1 cellular context compared by ENCODE assay signal in the genomic region with DNA sequence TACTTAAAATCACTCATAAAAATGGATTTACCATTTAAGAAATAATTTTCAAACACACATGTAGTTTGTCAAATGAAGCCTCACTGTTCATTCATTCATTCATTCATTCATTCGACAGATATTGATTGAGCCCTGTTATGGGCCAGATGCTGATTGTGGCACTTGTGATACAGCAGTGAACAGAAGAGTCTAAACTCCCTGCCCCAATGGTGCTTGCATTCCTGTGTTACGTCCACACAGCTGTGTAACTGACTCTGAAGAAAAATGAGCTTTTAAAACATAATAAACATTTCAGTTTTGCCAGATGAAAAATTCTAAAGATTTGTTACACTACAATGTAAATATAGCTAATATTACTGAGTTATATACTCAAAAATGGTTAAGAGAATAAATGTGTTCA.
TF ChIP-seq lines count a peak whose summit lies in the region.

No MANE protein-coding gene starts in this region.

TF ChIP-seq in GM12878, 131 proteins besides CTCF, POLR2A, EP300 and RAD21 (continued from another document):
- TF ChIP-seq, protein P1, sequence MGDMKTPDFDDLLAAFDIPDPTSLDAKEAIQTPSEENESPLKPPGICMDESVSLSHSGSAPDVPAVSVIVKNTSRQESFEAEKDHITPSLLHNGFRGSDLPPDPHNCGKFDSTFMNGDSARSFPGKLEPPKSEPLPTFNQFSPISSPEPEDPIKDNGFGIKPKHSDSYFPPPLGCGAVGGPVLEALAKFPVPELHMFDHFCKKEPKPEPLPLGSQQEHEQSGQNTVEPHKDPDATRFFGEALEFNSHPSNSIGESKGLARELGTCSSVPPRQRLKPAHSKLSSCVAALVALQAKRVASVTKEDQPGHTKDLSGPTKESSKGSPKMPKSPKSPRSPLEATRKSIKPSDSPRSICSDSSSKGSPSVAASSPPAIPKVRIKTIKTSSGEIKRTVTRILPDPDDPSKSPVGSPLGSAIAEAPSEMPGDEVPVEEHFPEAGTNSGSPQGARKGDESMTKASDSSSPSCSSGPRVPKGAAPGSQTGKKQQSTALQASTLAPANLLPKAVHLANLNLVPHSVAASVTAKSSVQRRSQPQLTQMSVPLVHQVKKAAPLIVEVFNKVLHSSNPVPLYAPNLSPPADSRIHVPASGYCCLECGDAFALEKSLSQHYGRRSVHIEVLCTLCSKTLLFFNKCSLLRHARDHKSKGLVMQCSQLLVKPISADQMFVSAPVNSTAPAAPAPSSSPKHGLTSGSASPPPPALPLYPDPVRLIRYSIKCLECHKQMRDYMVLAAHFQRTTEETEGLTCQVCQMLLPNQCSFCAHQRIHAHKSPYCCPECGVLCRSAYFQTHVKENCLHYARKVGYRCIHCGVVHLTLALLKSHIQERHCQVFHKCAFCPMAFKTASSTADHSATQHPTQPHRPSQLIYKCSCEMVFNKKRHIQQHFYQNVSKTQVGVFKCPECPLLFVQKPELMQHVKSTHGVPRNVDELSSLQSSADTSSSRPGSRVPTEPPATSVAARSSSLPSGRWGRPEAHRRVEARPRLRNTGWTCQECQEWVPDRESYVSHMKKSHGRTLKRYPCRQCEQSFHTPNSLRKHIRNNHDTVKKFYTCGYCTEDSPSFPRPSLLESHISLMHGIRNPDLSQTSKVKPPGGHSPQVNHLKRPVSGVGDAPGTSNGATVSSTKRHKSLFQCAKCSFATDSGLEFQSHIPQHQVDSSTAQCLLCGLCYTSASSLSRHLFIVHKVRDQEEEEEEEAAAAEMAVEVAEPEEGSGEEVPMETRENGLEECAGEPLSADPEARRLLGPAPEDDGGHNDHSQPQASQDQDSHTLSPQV (IDR thresholded peaks at IDR 0.05): no peak
